8 cellular contexts compared by ENCODE assay signal in the genomic region with DNA sequence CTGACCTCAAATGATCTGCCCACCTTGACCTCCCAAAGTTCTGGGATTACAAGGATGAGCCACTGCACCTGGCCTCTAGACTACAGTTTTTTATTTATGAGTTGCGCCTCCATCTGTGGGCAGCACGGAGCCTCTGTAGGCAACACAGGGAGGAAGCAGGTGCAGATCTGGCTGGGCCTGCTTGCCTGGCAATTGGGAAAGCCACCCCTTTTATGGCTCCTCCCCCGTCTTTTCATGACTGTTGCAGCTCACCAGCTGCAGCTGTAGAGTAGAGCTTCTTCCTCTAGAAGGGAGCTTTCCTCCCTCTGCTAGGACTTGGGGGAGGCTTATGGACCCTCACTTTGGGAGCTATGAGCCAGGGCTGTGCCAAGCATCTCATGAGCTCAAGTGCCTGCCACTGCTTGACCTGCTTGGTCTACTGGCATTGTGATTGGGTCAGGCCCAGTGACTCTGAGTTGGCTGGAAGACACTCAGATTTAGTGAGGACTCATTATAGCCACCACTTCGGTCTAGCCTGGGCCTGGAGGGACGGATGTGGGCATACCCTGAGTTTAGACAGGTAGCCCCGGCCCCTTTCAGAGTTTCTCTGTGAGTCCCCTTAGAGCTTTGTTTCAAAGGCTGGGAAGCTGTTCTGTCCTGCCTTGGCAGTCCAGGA.
A peak's percentile ranks its signal among the peaks of the same experiment; 100 is the strongest.
DNase-seq lines count a peak whose midpoint lies in the region; ATAC-seq and TF ChIP-seq lines count a peak whose summit lies in the region.

No MANE protein-coding gene starts in this region.

- peak overlapping the region; percentile 72 for H3K27ac ChIP-seq in RWPE1
- peak overlapping the region; percentile 69 to 72 for H3K27ac ChIP-seq in mucosa of rectum (ENCODE audit: low read depth in 2 of 2, low read length in 2 of 2)

- H3K9me3 ChIP-seq in mucosa of rectum (ENCODE audit: control insufficient read depth in 2 of 2, low read length in 2 of 2), result no peaks in the 10 kb centered on the region

- no peak for TF ChIP-seq POLR2A in erythroblast (IDR thresholded peaks at IDR 0.05; ENCODE audit: low read length)

- CTCF ChIA-PET in RWPE1 (lab: Yijun Ruan, JAX), result interaction anchor here (0.5 to 6.2 kb wide), 3 partner anchors 19 to 351 kb away, joined by 4 to 76 read pairs (median 5); no protein-coding TSS in a partner anchor

- TF ChIP-seq CTCF in RWPE1 (conservative IDR thresholded peaks at IDR 0.05; ENCODE audit: low read depth), result no peak

- no peak overlapping the region for H3K4me3 ChIP-seq in mucosa of rectum (ENCODE audit: low read length in 2 of 2)

- POLR2A ChIA-PET in RWPE1 (lab: Yijun Ruan, JAX; ENCODE audit: low non-redundant PET), result no interaction called here

- peak overlapping the region; percentile 35 to 36 for H3K9ac ChIP-seq in mucosa of rectum (ENCODE audit: low read depth in 1 of 2, low read length in 2 of 2)

- ATAC-seq in HG02943 (IDR thresholded peaks at IDR 0.05; ENCODE audit: low read depth, unreplicated experiment), result peak; percentile 51

- no peaks in the 10 kb centered on the region for H3K27me3 ChIP-seq in mucosa of rectum (ENCODE audit: control insufficient read depth in 2 of 2, insufficient read depth in 2 of 2, low read length in 2 of 2)

- H3K36me3 ChIP-seq in mucosa of rectum (ENCODE audit: control insufficient read depth in 2 of 2, insufficient read depth in 2 of 2, low read length in 2 of 2), result peaks cover 24 to 38% of the 10 kb centered on the region in 2 donors

- peaks cover 8 to 15% of the 10 kb centered on the region in 2 donors for H3K4me1 ChIP-seq in mucosa of rectum (ENCODE audit: control insufficient read depth in 2 of 2, insufficient read depth in 2 of 2, low read length in 2 of 2)

- DNase-seq in NCI-H1417 (lab: John Stamatoyannopoulos, UW) (peak in 2 of 3 experiments; percentile 28 to 65), NCI-H1417 treated with DMSO at 0.1 percent for 48 hours (lab: John Stamatoyannopoulos, UW) (no peak), RWPE1 (ENCODE audit: low spot score) (no peak), NCI-H1694 treated with DMSO at 0.1 percent for 48 hours (lab: John Stamatoyannopoulos, UW) (no peak), erythroblast (lab: John Stamatoyannopoulos, UW) (no peak)
- DNase-seq in stimulated activated CD4-positive, alpha-beta T cell treated with anti-CD3 and anti-CD28 coated beads, Interleukin-1b, Interleukin-23, amount 100 ng/mL, for 48 hours, result no peak

Comparison
In these comparisons a context has a peak if more than half of its experiments do, and no peak if none do; other contexts are left out.
1. DNase-seq: peak in NCI-H1417 (2 of 3); none in NCI-H1417 treated with DMSO at 0.1 percent for 48 hours (single experiment), RWPE1 (single experiment), NCI-H1694 treated with DMSO at 0.1 percent for 48 hours (single experiment), stimulated activated CD4-positive, alpha-beta T cell treated with anti-CD3 and anti-CD28 coated beads, Interleukin-1b, Interleukin-23, amount 100 ng/mL, for 48 hours (single experiment) and erythroblast (0 of 2).